7 cellular contexts compared by ENCODE assay signal in the genomic region with DNA sequence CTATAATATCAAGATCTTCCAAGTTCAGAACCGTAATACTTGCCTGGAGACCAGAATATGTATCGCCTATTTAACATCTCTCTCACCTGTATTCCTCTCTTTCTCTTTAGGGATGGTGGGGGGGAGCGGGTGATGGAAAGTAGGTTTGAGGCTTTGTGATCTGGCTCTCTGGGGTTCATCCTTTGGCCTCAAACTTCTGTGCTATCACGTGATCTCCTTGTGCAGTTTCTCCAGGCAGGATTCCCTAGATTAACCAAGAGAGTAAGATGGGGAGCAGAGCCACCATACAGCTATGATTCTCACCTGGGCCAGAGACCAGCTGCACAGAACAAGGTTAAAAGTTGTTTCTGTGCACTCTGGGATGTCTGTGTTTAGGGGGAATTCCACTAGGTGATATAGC. TPM values are rescaled to one million over a fixed set of nuclear protein-coding genes. Genes with fewer than 3 reads are reported as not detected.
"Had no signal": no experiment of that assay in that cellular context is flagged by ENCODE, and none has a peak within 500 bp of the region (broad histone marks: within the 10 kb centered on the region; RNA-seq: fewer than 3 reads in every experiment).

No MANE protein-coding gene starts in this region.

- H3K9me3 Mint-ChIP-seq: HFFc6 had no signal

- H3K4me3 ChIP-seq: HAP-1 had no signal

- H3K4me3 Mint-ChIP-seq: HFFc6, IgD-negative memory B cell had no signal

- DNase-seq: GOT3, H7 had no signal

- H3K4me1 Mint-ChIP-seq: IgD-negative memory B cell had no signal

- H3K27ac Mint-ChIP-seq: HFFc6, IgD-negative memory B cell had no signal

- H3K36me3 ChIP-seq: HAP-1 had no signal

- H3K36me3 Mint-ChIP-seq: IgD-negative memory B cell had no signal

- H3K9me3 ChIP-seq: HAP-1 had no signal

- FAIRE-seq: HTR-8/SVneo had no signal

RNA-seq across cellular contexts. Expression of gene TMEM100, which starts 5.2 kb away (rescaled TPM):
- total RNA-seq: HT-29 had no signal
- polyA plus RNA-seq: IgD-negative memory B cell had no signal
